ENCODE assay signal across 15 cellular contexts in genomic region chr1:26747048-26747447, GRCh38. TPM values are rescaled to one million over a fixed set of nuclear protein-coding genes. Genes with fewer than 3 reads are reported as not detected.
DNase-seq lines count a peak whose midpoint lies in the region; ATAC-seq and TF ChIP-seq lines count a peak whose summit lies in the region.
"Had no signal": no experiment of that assay in that cellular context is flagged by ENCODE, and none has a peak within 500 bp of the region (broad histone marks: within the 10 kb centered on the region; RNA-seq: fewer than 3 reads in every experiment).

No MANE protein-coding gene starts in this region.

- no peak for TF ChIP-seq CTCF in endothelial cell (IDR thresholded peaks at IDR 0.05; ENCODE audit: unreplicated experiment)

- H3K27me3 Mint-ChIP-seq in activated CD4-positive, alpha-beta T cell treated with anti-CD3 and anti-CD28 coated beads, Interleukin-2, amount 10 ng/mL, durations not matched to agents 24 days and 14 days, result no peaks in the 10 kb centered on the region
- no peaks in the 10 kb centered on the region for H3K27me3 Mint-ChIP-seq in T-helper 17 cell
- peaks cover 6% of the 10 kb centered on the region for H3K27me3 Mint-ChIP-seq in endothelial cell (ENCODE audit: unreplicated experiment)
- H3K27me3 Mint-ChIP-seq in stimulated activated naive CD8-positive, alpha-beta T cell treated with anti-CD3 and anti-CD28 coated beads, Interleukin-15, amount 100 ng/mL, for 72 hours, result no peaks in the 10 kb centered on the region

- H3K4me1 Mint-ChIP-seq in activated CD4-positive, alpha-beta T cell treated with anti-CD3 and anti-CD28 coated beads, Interleukin-2, amount 10 ng/mL, durations not matched to agents 24 days and 14 days, result peaks cover 66% of the 10 kb centered on the region
- peaks cover 54% of the 10 kb centered on the region for H3K4me1 Mint-ChIP-seq in T-helper 17 cell
- H3K4me1 Mint-ChIP-seq in endothelial cell (ENCODE audit: unreplicated experiment), result peaks cover 71% of the 10 kb centered on the region
- peaks cover 89% of the 10 kb centered on the region for H3K4me1 Mint-ChIP-seq in stimulated activated naive CD8-positive, alpha-beta T cell treated with anti-CD3 and anti-CD28 coated beads, Interleukin-15, amount 100 ng/mL, for 72 hours

- no peaks in the 10 kb centered on the region for H3K9me3 ChIP-seq in T-helper 17 cell (ENCODE audit: control insufficient read depth, low read length, poor library complexity, severe bottlenecking)
- H3K9me3 ChIP-seq: upper lobe of right lung had no signal

- H3K9me3 Mint-ChIP-seq in activated CD4-positive, alpha-beta T cell treated with anti-CD3 and anti-CD28 coated beads, Interleukin-2, amount 10 ng/mL, durations not matched to agents 24 days and 14 days, result no peaks in the 10 kb centered on the region
- H3K9me3 Mint-ChIP-seq in endothelial cell (ENCODE audit: unreplicated experiment), result no peaks in the 10 kb centered on the region
- no peaks in the 10 kb centered on the region for H3K9me3 Mint-ChIP-seq in stimulated activated naive CD8-positive, alpha-beta T cell treated with anti-CD3 and anti-CD28 coated beads, Interleukin-15, amount 100 ng/mL, for 72 hours

- intact Hi-C loops in activated CD4-positive, alpha-beta T cell treated with anti-CD3 and anti-CD28 coated beads, Interleukin-2, amount 10 ng/mL, durations not matched to agents 24 days and 14 days (cut with micrococcal nuclease), result no loop called here

- H3K36me3 Mint-ChIP-seq in activated CD4-positive, alpha-beta T cell treated with anti-CD3 and anti-CD28 coated beads, Interleukin-2, amount 10 ng/mL, durations not matched to agents 24 days and 14 days (ENCODE audit: low read depth), result peaks cover 60% of the 10 kb centered on the region
- H3K36me3 Mint-ChIP-seq in T-helper 17 cell (ENCODE audit: low read depth) (no peaks in the 10 kb centered on the region), endothelial cell (ENCODE audit: low read depth, unreplicated experiment) (peaks cover 54% of the 10 kb centered on the region)

- no peak overlapping the region for H3K4me3 Mint-ChIP-seq in activated CD4-positive, alpha-beta T cell treated with anti-CD3 and anti-CD28 coated beads, Interleukin-2, amount 10 ng/mL, durations not matched to agents 24 days and 14 days
- no peak overlapping the region for H3K4me3 Mint-ChIP-seq in T-helper 17 cell
- no peak overlapping the region for H3K4me3 Mint-ChIP-seq in endothelial cell (ENCODE audit: unreplicated experiment)
- no peak overlapping the region for H3K4me3 Mint-ChIP-seq in stimulated activated naive CD8-positive, alpha-beta T cell treated with anti-CD3 and anti-CD28 coated beads, Interleukin-15, amount 100 ng/mL, for 72 hours

- DNase-seq in activated CD4-positive, alpha-beta T cell treated with anti-CD3 and anti-CD28 coated beads, Interleukin-2, amount 10 ng/mL, durations not matched to agents 24 days and 14 days, result no peak
- no peak for DNase-seq in activated CD4-positive, alpha-beta T cell treated with anti-CD3 and anti-CD28 coated beads, Interleukin-2, amount 50 U/mL, for 48 hours
- DNase-seq in T-helper 17 cell, result no peak
- DNase-seq in endothelial cell (ENCODE audit: low spot score), result no peak
- DNase-seq in stimulated activated naive CD8-positive, alpha-beta T cell treated with anti-CD3 and anti-CD28 coated beads, Interleukin-15, amount 100 ng/mL, for 72 hours, result no peak
- no peak for DNase-seq in NCI-H2029 (lab: John Stamatoyannopoulos, UW)
- DNase-seq in T1000 (lab: John Stamatoyannopoulos, UW), result no peak
- DNase-seq in COLO668 (lab: John Stamatoyannopoulos, UW; ENCODE audit: unreplicated experiment), result no peak
- DNase-seq: activated effector memory CD4-positive, alpha-beta T cell treated with Interleukin-2 at 50 U/mL for 16 hours; COR-L47; NCI-H1436 treated with DMSO at 0.1 percent for 48 hours; NCI-H446 treated with DMSO at 0.1 percent for 48 hours; SW 1271; upper lobe of right lung had no signal

- H3K27ac Mint-ChIP-seq in activated CD4-positive, alpha-beta T cell treated with anti-CD3 and anti-CD28 coated beads, Interleukin-2, amount 10 ng/mL, durations not matched to agents 24 days and 14 days, result peak overlapping the region; percentile 59
- H3K27ac Mint-ChIP-seq in T-helper 17 cell (peak overlapping the region; percentile 74), endothelial cell (ENCODE audit: unreplicated experiment) (peak overlapping the region; percentile 2)
- peak overlapping the region; percentile 31 to 44 for H3K27ac Mint-ChIP-seq in stimulated activated naive CD8-positive, alpha-beta T cell treated with anti-CD3 and anti-CD28 coated beads, Interleukin-15, amount 100 ng/mL, for 72 hours

- ATAC-seq in T-helper 17 cell, result no peak
- ATAC-seq in stimulated activated naive CD8-positive, alpha-beta T cell treated with anti-CD3 and anti-CD28 coated beads, Interleukin-15, amount 100 ng/mL, for 72 hours, result no peak
- ATAC-seq: left lobe of liver, upper lobe of right lung had no signal

RNA-seq across cellular contexts. Expression of gene PIGV, which starts 40.7 kb away (rescaled TPM):
- 15.2 and 16.0 TPM in 2 replicates for total RNA-seq in activated CD4-positive, alpha-beta T cell treated with anti-CD3 and anti-CD28 coated beads, Interleukin-2, amount 10 ng/mL, durations not matched to agents 24 days and 14 days
- total RNA-seq in T-helper 17 cell, result 10 to 100 TPM; 12.0 to 14.3 TPM
- 7.6 TPM for total RNA-seq in endothelial cell (ENCODE audit: unreplicated experiment)

RNA-seq across cellular contexts. Expression of gene ARID1A, which starts 51.2 kb away (rescaled TPM):
- 111 and 117 TPM in 2 replicates for total RNA-seq in activated CD4-positive, alpha-beta T cell treated with anti-CD3 and anti-CD28 coated beads, Interleukin-2, amount 10 ng/mL, durations not matched to agents 24 days and 14 days
- total RNA-seq in T-helper 17 cell, result 100 to 1,000 TPM; 134 to 136 TPM
- total RNA-seq in endothelial cell (ENCODE audit: unreplicated experiment), result 115 TPM

Comparison
In these comparisons a context has a peak if more than half of its experiments do, and no peak if none do; other contexts are left out.
1. H3K27ac Mint-ChIP-seq: peak in every context shown above with its lines; median percentile 74 in T-helper 17 cell; 59 in activated CD4-positive, alpha-beta T cell treated with anti-CD3 and anti-CD28 coated beads, Interleukin-2, amount 10 ng/mL, durations not matched to agents 24 days and 14 days; 38 in stimulated activated naive CD8-positive, alpha-beta T cell treated with anti-CD3 and anti-CD28 coated beads, Interleukin-15, amount 100 ng/mL, for 72 hours; 2 in endothelial cell.